1 cellular context compared by ENCODE assay signal in genomic region chr14:31270196-31270772, GRCh38.
TF ChIP-seq lines count a peak whose summit lies in the region.

No MANE protein-coding gene starts in this region.

TF ChIP-seq in HepG2, 621 proteins besides CTCF, POLR2A, EP300 and RAD21 (continued from another document and continues in another):
- TF ChIP-seq TRIM22 (IDR thresholded peaks at IDR 0.05), result no peak
- no peak for TF ChIP-seq NBN (conservative IDR thresholded peaks at IDR 0.05)
- TF ChIP-seq ZFP36 (IDR thresholded peaks at IDR 0.05; ENCODE audit: borderline replicate concordance, low read depth, low read length, partially characterized antibody), result no peak
- no peak for TF ChIP-seq ZNF878 (CRISPR knock-in tag; IDR thresholded peaks at IDR 0.05)
- TF ChIP-seq ZBTB21 (CRISPR knock-in tag; IDR thresholded peaks at IDR 0.05), result no peak
- TF ChIP-seq CENPX (CRISPR knock-in tag; IDR thresholded peaks at IDR 0.05), result no peak
- no peak for TF ChIP-seq LRRFIP1 (CRISPR knock-in tag; conservative IDR thresholded peaks at IDR 0.05)
- peak; percentile 80; the same call in 1 of the 2 replicates for TF ChIP-seq SMAD1 (CRISPR knock-in tag; IDR thresholded peaks at IDR 0.05; ENCODE audit: borderline replicate concordance, low read depth)
- peak; percentile 82 for TF ChIP-seq REPIN1 (CRISPR knock-in tag; IDR thresholded peaks at IDR 0.05; ENCODE audit: borderline replicate concordance, low read depth)
- TF ChIP-seq NONO (IDR thresholded peaks at IDR 0.05), result no peak
- no peak for TF ChIP-seq NONO (CRISPR knock-in tag; conservative IDR thresholded peaks at IDR 0.05)
- TF ChIP-seq SUZ12 (IDR thresholded peaks at IDR 0.05; ENCODE audit: low read depth, low read length), result no peak
- TF ChIP-seq DZIP1 (CRISPR knock-in tag; IDR thresholded peaks at IDR 0.05), result 0 out of 2 replicates have a peak, but pooled peaks have one; percentile 72
- TF ChIP-seq CHD4 (IDR thresholded peaks at IDR 0.05; ENCODE audit: borderline replicate concordance, low read length), result peak; percentile 95
- no peak for TF ChIP-seq EHMT2 (IDR thresholded peaks at IDR 0.05; ENCODE audit: borderline replicate concordance, low read depth, low read length)
- no peak for TF ChIP-seq ZSCAN25 (CRISPR knock-in tag; IDR thresholded peaks at IDR 0.05)
- no peak for TF ChIP-seq ZNF512B (CRISPR knock-in tag; IDR thresholded peaks at IDR 0.05; ENCODE audit: borderline replicate concordance)
- TF ChIP-seq HDAC6 (IDR thresholded peaks at IDR 0.05; ENCODE audit: low read depth, low read length), result no peak
- TF ChIP-seq ZNF629 (CRISPR knock-in tag; conservative IDR thresholded peaks at IDR 0.05), result no peak
- TF ChIP-seq HIVEP1 (CRISPR knock-in tag; IDR thresholded peaks at IDR 0.05), result peak; percentile 70; the same call in 1 of the 2 replicates
- no peak for TF ChIP-seq ZBTB39 (CRISPR knock-in tag; IDR thresholded peaks at IDR 0.05)
- TF ChIP-seq ZNF746 (CRISPR knock-in tag; IDR thresholded peaks at IDR 0.05), result 0 out of 2 replicates have a peak, but pooled peaks have one; percentile 43
- TF ChIP-seq U2AF1 (optimal IDR thresholded peaks at IDR 0.05; ENCODE audit: low read depth, low read length), result peak; percentile 84
- TF ChIP-seq HOXA9 (CRISPR knock-in tag; IDR thresholded peaks at IDR 0.05; ENCODE audit: borderline replicate concordance), result no peak
- no peak for TF ChIP-seq ZFP90 (CRISPR knock-in tag; IDR thresholded peaks at IDR 0.05; ENCODE audit: borderline replicate concordance)
- TF ChIP-seq KDM1A (CRISPR knock-in tag; IDR thresholded peaks at IDR 0.05), result no peak
- TF ChIP-seq PREB (CRISPR knock-in tag; IDR thresholded peaks at IDR 0.05), result no peak
- no peak for TF ChIP-seq ZKSCAN1 (IDR thresholded peaks at IDR 0.05; ENCODE audit: low read length)
- TF ChIP-seq ZNF326 (CRISPR knock-in tag; IDR thresholded peaks at IDR 0.05; ENCODE audit: borderline replicate concordance), result no peak
- TF ChIP-seq HMGXB3 (CRISPR knock-in tag; IDR thresholded peaks at IDR 0.05; ENCODE audit: borderline replicate concordance), result no peak
- TF ChIP-seq SAFB2 (CRISPR knock-in tag; IDR thresholded peaks at IDR 0.05; ENCODE audit: borderline replicate concordance, low read depth), result no peak; the same call in 1 of the 2 replicates
- TF ChIP-seq MATR3 (CRISPR knock-in tag; IDR thresholded peaks at IDR 0.05), result no peak
- no peak for TF ChIP-seq KLF9 (CRISPR knock-in tag; IDR thresholded peaks at IDR 0.05; ENCODE audit: low read depth)
- no peak for TF ChIP-seq ZBED4 (CRISPR knock-in tag; IDR thresholded peaks at IDR 0.05; ENCODE audit: borderline replicate concordance)
- 0 out of 2 replicates have a peak, but pooled peaks have one; percentile 31 for TF ChIP-seq ZBTB7A (CRISPR knock-in tag; IDR thresholded peaks at IDR 0.05)
- no peak for TF ChIP-seq DNMT1 (CRISPR knock-in tag; IDR thresholded peaks at IDR 0.05)
- TF ChIP-seq RARG (CRISPR knock-in tag; IDR thresholded peaks at IDR 0.05; ENCODE audit: low read depth), result peak; percentile 79; the same call in 1 of the 2 replicates
